In genomic region chr9:134051319-134051718, GRCh38 we compare ENCODE assay signal across 25 cellular contexts.
"Had no signal": no experiment of that assay in that cellular context is flagged by ENCODE, and none has a peak within 500 bp of the region (broad histone marks: within the 10 kb centered on the region; RNA-seq: fewer than 3 reads in every experiment).

No MANE protein-coding gene starts in this region.

- H2AFZ ChIP-seq: parathyroid adenoma had no signal

- H3K4me3 Mint-ChIP-seq: effector memory CD8-positive, alpha-beta T cell; nephron; T-helper 1 cell treated with Interleukin-12 subunit alpha and Interleukin-12 subunit beta and Interleukin-4 antibody, amounts not matched to agents 30 μg/mL and 1 μg/mL, for 36 hours; WTC11 had no signal

- ATAC-seq: effector memory CD8-positive, alpha-beta T cell; left colon; sciatic nerve; WTC11 had no signal

- H3K4me2 ChIP-seq: smooth muscle cell had no signal

- H3K9me3 ChIP-seq: esophagus muscularis mucosa, neutrophil, thoracic aorta, upper lobe of left lung had no signal

- H3K27ac ChIP-seq: brain microvascular endothelial cell, esophagus muscularis mucosa, neutrophil, parathyroid adenoma, thoracic aorta, upper lobe of left lung had no signal

- H3K4me3 ChIP-seq: esophagus muscularis mucosa, smooth muscle cell, thoracic aorta, upper lobe of left lung had no signal

- DNase-seq: activated CD4-positive, alpha-beta T cell treated with anti-CD3 and anti-CD28 coated beads, Interleukin-2, amount 50 U/mL, for 48 hours; activated effector memory CD4-positive, alpha-beta T cell treated with anti-CD3 and anti-CD28 coated beads, Interleukin-2, amount 50 U/mL, for 16 hours; activated naive CD4-positive, alpha-beta T cell treated with anti-CD3 and anti-CD28 coated beads, Interleukin-2, amount 50 U/mL, for 16 hours; anterior cingulate cortex; brain microvascular endothelial cell; central memory CD4-positive, alpha-beta T cell; effector memory CD8-positive, alpha-beta T cell; left colon; midbrain; stimulated activated CD4-positive, alpha-beta T cell treated with anti-CD3 and anti-CD28 coated beads, Interleukin-2, amount 100 ng/mL, for 48 hours; stimulated activated naive CD4-positive, alpha-beta T cell; T1000 had no signal

- H3K9ac ChIP-seq: parathyroid adenoma had no signal

- H3K9me3 Mint-ChIP-seq: effector memory CD8-positive, alpha-beta T cell; nephron; T-helper 1 cell treated with Interleukin-12 subunit alpha and Interleukin-12 subunit beta and Interleukin-4 antibody, amounts not matched to agents 30 μg/mL and 1 μg/mL, for 36 hours; WTC11 had no signal

- FAIRE-seq: colon, frontal cortex, islet of Langerhans had no signal

- H3K27me3 ChIP-seq: brain microvascular endothelial cell, esophagus muscularis mucosa, neutrophil, upper lobe of left lung had no signal

- H3K27ac Mint-ChIP-seq: effector memory CD8-positive, alpha-beta T cell; nephron; T-helper 1 cell treated with Interleukin-12 subunit alpha and Interleukin-12 subunit beta and Interleukin-4 antibody, amounts not matched to agents 30 μg/mL and 1 μg/mL, for 36 hours; WTC11 had no signal

- H3K27me3 Mint-ChIP-seq: effector memory CD8-positive, alpha-beta T cell had no signal

- H3K4me1 Mint-ChIP-seq: WTC11 had no signal
